In the genomic region with DNA sequence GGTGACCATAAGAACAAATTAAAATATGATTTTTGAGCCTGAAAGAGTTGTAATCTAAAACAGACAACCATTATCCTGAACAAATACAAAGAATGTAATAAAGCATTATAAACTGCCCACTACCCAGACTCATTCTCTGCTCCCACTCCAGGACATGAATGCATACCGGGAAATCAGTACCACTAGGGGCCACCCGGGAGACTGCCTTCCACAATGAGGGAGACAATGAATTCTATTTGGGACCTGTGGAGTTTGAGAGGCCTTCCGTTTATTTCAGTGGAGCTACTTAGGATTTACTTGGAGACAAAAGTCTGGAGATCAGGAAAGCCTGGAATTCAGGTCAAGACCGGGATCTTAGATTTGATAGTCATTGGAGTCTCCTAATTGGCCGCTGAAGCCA, we compare ENCODE assay signal across 10 cellular contexts. TPM values are rescaled to one million over a fixed set of nuclear protein-coding genes. Genes with fewer than 3 reads are reported as not detected.
DNase-seq lines count a peak whose midpoint lies in the region; ATAC-seq, FAIRE-seq and TF ChIP-seq lines count a peak whose summit lies in the region.
"Had no signal": no experiment of that assay in that cellular context is flagged by ENCODE, and none has a peak within 500 bp of the region (broad histone marks: within the 10 kb centered on the region; RNA-seq: fewer than 3 reads in every experiment).

No MANE protein-coding gene starts in this region.

- peak in 1 of 2 experiments; percentile 22; a peak in 2 of 4 replicates for TF ChIP-seq RAD21 in H1 (IDR thresholded peaks at IDR 0.05 in 1 of 2, conservative IDR thresholded peaks at IDR 0.05 in 1 of 2; ENCODE audit: low read depth in 2 of 2, low read length in 2 of 2)

- H2BK15ac ChIP-seq in H1 (ENCODE audit: low read length): no peak overlapping the region

- no peak overlapping the region for H3K4me3 ChIP-seq in H1 (ENCODE audit: extremely low read depth in 1 of 4, insufficient read depth in 2 of 4, low read depth in 3 of 4, low read length in 4 of 4)

- TF ChIP-seq CTCF in AG09319 (IDR thresholded peaks at IDR 0.05; ENCODE audit: low read depth, low read length): peak; percentile 26
- TF ChIP-seq CTCF in HFFc6 (IDR thresholded peaks at IDR 0.05): peak; percentile 34; the same call in 1 of the 2 replicates
- peak; percentile 13 to 32 (median 22); a peak in 3 of 4 replicates for TF ChIP-seq CTCF in H1 (IDR thresholded peaks at IDR 0.05; ENCODE audit: control extremely low read depth in 1 of 3, insufficient read depth in 1 of 3, low read depth in 1 of 3, low read length in 3 of 3)

- no peak overlapping the region for H3K56ac ChIP-seq in H1 (replicated peaks; ENCODE audit: insufficient read length, low read depth, low read length)

- no peak for ATAC-seq in stimulated activated naive B cell treated with anti-CD40 and anti-IgM and Interleukin-4, amounts not matched to agents 10 μg/mL and 1 μg/mL and 100 μg/mL, for 72 hours (replicated peaks)
- ATAC-seq in HG03439 (IDR thresholded peaks at IDR 0.05; ENCODE audit: unreplicated experiment): no peak
- no peak for ATAC-seq in GM18909 (IDR thresholded peaks at IDR 0.05; ENCODE audit: poor library complexity, unreplicated experiment)

- no peak for TF ChIP-seq POLR2A in H1 (IDR thresholded peaks at IDR 0.05; ENCODE audit: control extremely low read depth in 1 of 2, low read depth in 2 of 2, low read length in 2 of 2)

- H4K91ac ChIP-seq in H1 (replicated peaks; ENCODE audit: insufficient read length, low read length): no peak overlapping the region

- H3K4me2 ChIP-seq in H1 (ENCODE audit: insufficient read depth in 1 of 2, low read depth in 2 of 2, low read length in 2 of 2): no peak overlapping the region

- WGBS in H1 (ENCODE audit: extremely low coverage in 1 of 2, insufficient coverage in 1 of 2, insufficient read length in 1 of 2, insufficient replicate concordance in 2 of 2, low coverage in 1 of 2, low lambda C conversion rate in 2 of 2, missing lambda C conversion rate in 1 of 2), 2 experiments: 28% methylated on average over 5 of the region's 5 CpGs; no CpG with 5 or more reads in 1 of the 2 experiments

- no peaks in the 10 kb centered on the region for H3K23me2 ChIP-seq in H1 (ENCODE audit: low read depth, low read length)

- intact Hi-C loops in posterior cingulate gyrus (cut with DNase I): no loop called here

- no peak overlapping the region for H3K27ac Mint-ChIP-seq in HFFc6
- H3K27ac Mint-ChIP-seq in stimulated activated naive B cell treated with anti-CD40 and anti-IgM and Interleukin-4, amounts not matched to agents 10 μg/mL and 1 μg/mL and 100 μg/mL, for 72 hours: no peak overlapping the region

- no peaks in the 10 kb centered on the region for H3K9me3 ChIP-seq in H1 (ENCODE audit: insufficient read depth in 2 of 2, low read depth in 1 of 2, low read length in 1 of 2)

- H2AFZ ChIP-seq in H1 (ENCODE audit: low read length): peak overlapping the region; percentile 27; the same call in 1 of the 2 replicates

- no peak overlapping the region for H3K18ac ChIP-seq in H1 (ENCODE audit: extremely low read depth, low read length)

- H2BK12ac ChIP-seq in H1 (ENCODE audit: low read depth, low read length): no peak overlapping the region

- no peaks in the 10 kb centered on the region for H4K20me1 ChIP-seq in H1 (replicated peaks in 1 of 2; ENCODE audit: control insufficient read depth in 1 of 2, insufficient read depth in 2 of 2, low read length in 2 of 2)

- H3K79me1 ChIP-seq in H1 (ENCODE audit: low read depth, low read length): no peaks in the 10 kb centered on the region

- no peak overlapping the region for H4K5ac ChIP-seq in H1 (ENCODE audit: insufficient read length, low read depth, low read length)

- H4K8ac ChIP-seq in H1 (ENCODE audit: extremely low read depth, insufficient read depth, low read length): no peak overlapping the region

- TF ChIP-seq EP300 in H1 (IDR thresholded peaks at IDR 0.05; ENCODE audit: borderline replicate concordance in 1 of 2, low read depth in 2 of 2, low read length in 2 of 2): no peak

- H3K14ac ChIP-seq in H1 (ENCODE audit: insufficient read length): no peak overlapping the region

- H3K27me3 ChIP-seq in H1 (replicated peaks in 1 of 4; ENCODE audit: control insufficient read depth in 3 of 4, extremely low read depth in 1 of 4, insufficient read depth in 3 of 4, low read length in 3 of 4): no peaks in the 10 kb centered on the region

- H3K4me1 Mint-ChIP-seq in HFFc6 (ENCODE audit: low read depth): peaks cover 6% of the 10 kb centered on the region
- peaks cover 0 to 3% of the 10 kb centered on the region in 2 donors for H3K4me1 Mint-ChIP-seq in stimulated activated naive B cell treated with anti-CD40 and anti-IgM and Interleukin-4, amounts not matched to agents 10 μg/mL and 1 μg/mL and 100 μg/mL, for 72 hours

- H3K27me3 Mint-ChIP-seq in HFFc6 (ENCODE audit: insufficient read depth): no peaks in the 10 kb centered on the region; the same call in 1 of the 2 replicates
- H3K27me3 Mint-ChIP-seq in stimulated activated naive B cell treated with anti-CD40 and anti-IgM and Interleukin-4, amounts not matched to agents 10 μg/mL and 1 μg/mL and 100 μg/mL, for 72 hours: peaks cover 0 to under 1% of the 10 kb centered on the region in 2 donors

- H2BK20ac ChIP-seq in H1 (ENCODE audit: low read length): no peak overlapping the region

- no peak overlapping the region for H2BK5ac ChIP-seq in H1 (ENCODE audit: low read depth, low read length)

- no peak overlapping the region for H2AK5ac ChIP-seq in H1 (ENCODE audit: low read depth, low read length)

- 0 out of 2 replicates have a peak overlapping the region, but pooled peaks have one; percentile 13 for H3K27ac ChIP-seq in H1 (ENCODE audit: low read depth, low read length)

- CTCF ChIA-PET in H1 (lab: Charles Lee; ENCODE audit: partially characterized antibody): interaction anchor here (0.6 to 6.2 kb wide), 3 partner anchors 18 to 85 kb away, joined by 3 to 42 read pairs (median 3); no protein-coding TSS in a partner anchor

- FAIRE-seq in H1 (lab: Jason Lieb, UNC): peak; percentile 79

- no peak overlapping the region for H3K23ac ChIP-seq in H1 (ENCODE audit: insufficient read length)

- H3K9ac ChIP-seq in H1 (replicated peaks in 1 of 4; ENCODE audit: extremely low read depth in 1 of 4, low read depth in 3 of 4, low read length in 3 of 4): no peak overlapping the region

- peaks cover 0 to 14% (median 9%) of the 10 kb centered on the region in 4 experiments; a peak in 6 of 7 replicates for H3K4me1 ChIP-seq in H1 (replicated peaks in 1 of 4; ENCODE audit: control insufficient read depth in 3 of 4, insufficient read depth in 4 of 4, low read length in 3 of 4)

- H3K9me3 Mint-ChIP-seq in HFFc6: no peaks in the 10 kb centered on the region
- no peaks in the 10 kb centered on the region for H3K9me3 Mint-ChIP-seq in stimulated activated naive B cell treated with anti-CD40 and anti-IgM and Interleukin-4, amounts not matched to agents 10 μg/mL and 1 μg/mL and 100 μg/mL, for 72 hours

- H2BK120ac ChIP-seq in H1 (replicated peaks; ENCODE audit: low read depth, low read length): no peak overlapping the region

- no peaks in the 10 kb centered on the region for H3K79me2 ChIP-seq in H1 (ENCODE audit: control insufficient read depth in 1 of 2, insufficient read depth in 2 of 2, low read length in 2 of 2)

- no peak overlapping the region for H3K4me3 Mint-ChIP-seq in HFFc6
- H3K4me3 Mint-ChIP-seq in stimulated activated naive B cell treated with anti-CD40 and anti-IgM and Interleukin-4, amounts not matched to agents 10 μg/mL and 1 μg/mL and 100 μg/mL, for 72 hours: no peak overlapping the region

- DNase-seq in AG09319 (ENCODE audit: extremely low read depth, low read depth): no peak
- no peak for DNase-seq in HFFc6
- DNase-seq in H1 (ENCODE audit: low read depth in 1 of 2, low spot score in 2 of 2): no peak
- DNase-seq in lung microvascular endothelial cell (ENCODE audit: low read depth in 2 of 2): peak; percentile 20 to 31
- DNase-seq in stimulated activated naive B cell treated with anti-CD40 and anti-IgM and Interleukin-4, amounts not matched to agents 10 μg/mL and 1 μg/mL and 100 μg/mL, for 72 hours: no peak
- DNase-seq in posterior cingulate gyrus: no peak
- DNase-seq: activated CD8-positive, alpha-beta memory T cell treated with anti-CD3 and anti-CD28 coated beads, Interleukin-2, amount 50 U/mL, for 48 hours; NCI-H510A treated with DMSO at 0.1 percent for 48 hours had no signal

- 0 out of 2 replicates have a peak, but pooled peaks cover under 1% of the 10 kb centered on the region for H3K36me3 Mint-ChIP-seq in HFFc6 (ENCODE audit: low read depth)
- H3K36me3 Mint-ChIP-seq in stimulated activated naive B cell treated with anti-CD40 and anti-IgM and Interleukin-4, amounts not matched to agents 10 μg/mL and 1 μg/mL and 100 μg/mL, for 72 hours: no peaks in the 10 kb centered on the region

- POLR2A ChIA-PET in H1 (lab: Charles Lee; ENCODE audit: partially characterized antibody): no interaction called here

- no peak overlapping the region for H3K4ac ChIP-seq in H1 (replicated peaks; ENCODE audit: insufficient read length, low read depth, low read length)

- H3K36me3 ChIP-seq in H1 (ENCODE audit: control insufficient read depth in 2 of 4, insufficient read depth in 4 of 4, low read length in 3 of 4): no peaks in the 10 kb centered on the region

TF ChIP-seq in H1, 55 proteins besides CTCF, POLR2A, EP300 and RAD21 (continues in another document):
- TF ChIP-seq NANOG (IDR thresholded peaks at IDR 0.05; ENCODE audit: insufficient read depth, low read depth, low read length, poor library complexity, severe bottlenecking) (peak; percentile 94), SP1 (IDR thresholded peaks at IDR 0.05; ENCODE audit: low read depth, low read length) (peak; percentile 73), HDAC2 (IDR thresholded peaks at IDR 0.05; ENCODE audit: borderline replicate concordance in 1 of 2, low read depth in 2 of 2, low read length in 2 of 2) (peak in 1 of 2 experiments; percentile 87; a peak in 1 of 4 replicates)

RNA-seq across cellular contexts. Expression of a gene that starts 50.0 kb away (rescaled TPM):
- total RNA-seq in HFFc6 (2021; fragmentation: NEBNext Ultra II Directional; extraction: Animal tissue kit (Norgen Biotek cat#: 25700)): 10 to 100 TPM; 14.3 to 30.1 (median 25.5) TPM
- total RNA-seq in H1 (2021; fragmentation: NEBNext Ultra II Directional; extraction: Animal tissue kit (Norgen Biotek cat#: 25700)): 28.2 and 28.6 TPM in 2 replicates
- 8.5 and 21.9 TPM in 2 replicates for polyA plus RNA-seq in H1 (2011; rRNA removed)
- polyA plus RNA-seq in H1 (2011; cell fraction: cytosol; rRNA removed): 10.4 TPM
- polyA plus RNA-seq in H1 (2011; cell fraction: nucleus; rRNA removed): 22.3 TPM
- 14.7 to 20.7 TPM (median 18.8 TPM) in 4 replicates for polyA plus RNA-seq in H1 (2012, experiment 1 of 2)
- polyA plus RNA-seq in H1 (2012, experiment 2 of 2): 1.8 TPM
- polyA plus RNA-seq in H1 (2013, experiment 1 of 2): 19.7 TPM
- 17.3 TPM for polyA plus RNA-seq in H1 (2013, experiment 2 of 2)
- 26.3 and 33.1 TPM in 2 replicates for polyA minus RNA-seq in H1 (2011; rRNA and poly(A)+ RNA removed)
- 11.1 TPM for polyA minus RNA-seq in H1 (2011; cell fraction: cytosol; rRNA and poly(A)+ RNA removed)
- 39.9 TPM for polyA minus RNA-seq in H1 (2011; cell fraction: nucleus; rRNA and poly(A)+ RNA removed)
- total RNA-seq in lung microvascular endothelial cell: 20.3 and 46.4 TPM in 2 replicates

Comparison
In these comparisons a context has a peak if more than half of its experiments do, and no peak if none do; other contexts are left out.
1. DNase-seq: peak in lung microvascular endothelial cell (2 of 2); none in AG09319 (single experiment), HFFc6 (single experiment), H1 (0 of 2), stimulated activated naive B cell treated with anti-CD40 and anti-IgM and Interleukin-4, amounts not matched to agents 10 μg/mL and 1 μg/mL and 100 μg/mL, for 72 hours (single experiment) and posterior cingulate gyrus (0 of 10).
2. Peak in every context shown above with its lines, with median percentiles within 50 percentile points of each other: CTCF ChIP-seq.